ENCODE assay signal across 13 cellular contexts in genomic region chr1:206002160-206002559, GRCh38. TPM values are rescaled to one million over a fixed set of nuclear protein-coding genes. Genes with fewer than 3 reads are reported as not detected.
A peak's percentile ranks its signal among the peaks of the same experiment; 100 is the strongest.
DNase-seq lines count a peak whose midpoint lies in the region; ATAC-seq and TF ChIP-seq lines count a peak whose summit lies in the region.
"Had no signal": no experiment of that assay in that cellular context is flagged by ENCODE, and none has a peak within 500 bp of the region (broad histone marks: within the 10 kb centered on the region; RNA-seq: fewer than 3 reads in every experiment).

No MANE protein-coding gene starts in this region.

- 83% methylated on average over 3 of the region's 3 CpGs for WGBS in right cardiac atrium
- 57 to 62% methylated on average over 3 of the region's 3 CpGs for WGBS in esophagus, 2 donors

- peaks cover 41% of the 10 kb centered on the region for H3K4me1 Mint-ChIP-seq in osteocyte (ENCODE audit: unreplicated experiment)

- no peaks in the 10 kb centered on the region for H3K27me3 ChIP-seq in left ventricle myocardium inferior (ENCODE audit: low read depth)
- no peaks in the 10 kb centered on the region for H3K27me3 ChIP-seq in right cardiac atrium (ENCODE audit: control insufficient read depth, insufficient read depth)
- H3K27me3 ChIP-seq in esophagus (ENCODE audit: control insufficient read depth in 1 of 2, insufficient read depth in 2 of 2, low read length in 2 of 2): no peaks in the 10 kb centered on the region
- H3K27me3 ChIP-seq: upper lobe of left lung had no signal

- no peak for ATAC-seq in right cardiac atrium

- no peaks in the 10 kb centered on the region for H3K9me3 ChIP-seq in left ventricle myocardium inferior (replicated peaks)
- no peaks in the 10 kb centered on the region for H3K9me3 ChIP-seq in right cardiac atrium (ENCODE audit: control insufficient read depth, low read length)
- no peaks in the 10 kb centered on the region for H3K9me3 ChIP-seq in esophagus (ENCODE audit: control insufficient read depth in 2 of 2, insufficient read depth in 1 of 2, low read depth in 1 of 2, low read length in 1 of 2)
- H3K9me3 ChIP-seq: mucosa of descending colon, upper lobe of left lung had no signal

- no peaks in the 10 kb centered on the region for H3K36me3 ChIP-seq in left ventricle myocardium inferior
- H3K36me3 ChIP-seq in esophagus (ENCODE audit: control insufficient read depth in 2 of 2, insufficient read depth in 2 of 2, low read length in 1 of 2): peaks cover 0 to 5% of the 10 kb centered on the region in 2 donors
- H3K36me3 ChIP-seq: upper lobe of left lung had no signal

- H3K4me3 ChIP-seq in left ventricle myocardium inferior (peak overlapping the region; percentile 61), right cardiac atrium (ENCODE audit: low read length) (no peak overlapping the region), esophagus (ENCODE audit: low read depth in 1 of 2, low read length in 2 of 2) (peak overlapping the region in 1 of 2 donors; percentile 44)
- H3K4me3 ChIP-seq: mucosa of descending colon had no signal

- H3K9me3 Mint-ChIP-seq in osteocyte (ENCODE audit: unreplicated experiment): no peaks in the 10 kb centered on the region
- H3K9me3 Mint-ChIP-seq: activated T-helper 1 cell treated with anti-CD3 and anti-CD28 coated beads, Interleukin-12 subunit alpha, Interleukin-12 subunit beta, Interleukin-2, Interleukin-4 antibody, amounts not matched to agents 30 ng/mL and 10 ng/mL and 1 ng/mL, durations not matched to agents 14 hours and 24 hours and 36 hours had no signal

- peaks cover 54% of the 10 kb centered on the region for H3K4me1 ChIP-seq in left ventricle myocardium inferior
- H3K4me1 ChIP-seq in right cardiac atrium (ENCODE audit: control insufficient read depth, insufficient read depth, low read length): peaks cover 30% of the 10 kb centered on the region
- H3K4me1 ChIP-seq in esophagus (ENCODE audit: control insufficient read depth in 2 of 2, insufficient read depth in 2 of 2, low read length in 1 of 2): peaks cover 0 to 25% of the 10 kb centered on the region in 2 donors

- no peak for DNase-seq in left ventricle myocardium inferior
- no peak for DNase-seq in right cardiac atrium
- DNase-seq in osteocyte (ENCODE audit: extremely low spot score, unreplicated experiment): peak; percentile 36
- no peak for DNase-seq in HK-2 (ENCODE audit: unreplicated experiment)
- DNase-seq in activated CD4-positive, alpha-beta T cell treated with anti-CD3 and anti-CD28 coated beads for 4 hours: no peak
- DNase-seq in stimulated activated CD4-positive, alpha-beta T cell treated with anti-CD3 and anti-CD28 coated beads, Interleukin-15, amount 100 ng/mL, for 24 hours: no peak
- no peak for DNase-seq in NCI-H128 (lab: John Stamatoyannopoulos, UW; ENCODE audit: unreplicated experiment)
- DNase-seq: mucosa of descending colon, retina had no signal

- H3K4me3 Mint-ChIP-seq in osteocyte (ENCODE audit: unreplicated experiment): no peak overlapping the region
- H3K4me3 Mint-ChIP-seq: activated T-helper 1 cell treated with anti-CD3 and anti-CD28 coated beads, Interleukin-12 subunit alpha, Interleukin-12 subunit beta, Interleukin-2, Interleukin-4 antibody, amounts not matched to agents 30 ng/mL and 10 ng/mL and 1 ng/mL, durations not matched to agents 14 hours and 24 hours and 36 hours had no signal

- H3K27ac ChIP-seq in left ventricle myocardium inferior (replicated peaks) (peak overlapping the region; percentile 79), right cardiac atrium (ENCODE audit: low read length) (no peak overlapping the region), esophagus (ENCODE audit: low read depth in 2 of 2, low read length in 1 of 2) (peak overlapping the region; percentile 95)

- TF ChIP-seq CTCF in left ventricle myocardium inferior (IDR thresholded peaks at IDR 0.05; ENCODE audit: borderline replicate concordance) (no peak), osteocyte (IDR thresholded peaks at IDR 0.05) (no peak)

- H3K27me3 Mint-ChIP-seq in osteocyte (ENCODE audit: unreplicated experiment): peaks cover 2% of the 10 kb centered on the region

- intact Hi-C loops in left ventricle myocardium inferior (cut with micrococcal nuclease) (no loop called here), right cardiac atrium (cut with DNase I) (no loop called here)

- no peaks in the 10 kb centered on the region for H3K36me3 Mint-ChIP-seq in osteocyte (ENCODE audit: unreplicated experiment)

- H3K27ac Mint-ChIP-seq in osteocyte (ENCODE audit: unreplicated experiment): peak overlapping the region; percentile 59

RNA-seq across cellular contexts. Expression of gene RAB7B, which starts 1.0 kb away (rescaled TPM):
- total RNA-seq in left ventricle myocardium inferior (1.4 TPM), right cardiac atrium (1 to 10 TPM; 1.6 to 6.0 (median 4.8) TPM), osteocyte (0.78 TPM in 2 replicates)
- polyA plus RNA-seq in right cardiac atrium (2.8 TPM), esophagus (10 to 100 TPM; 14.1 to 19.4 TPM)
- total RNA-seq: activated T-helper 1 cell treated with anti-CD3 and anti-CD28 coated beads, Interleukin-12 subunit alpha, Interleukin-12 subunit beta, Interleukin-2, Interleukin-4 antibody, amounts not matched to agents 30 ng/mL and 10 ng/mL and 1 ng/mL, durations not matched to agents 14 hours and 24 hours and 36 hours; OCI-LY7 had no signal

RNA-seq across cellular contexts. Expression of gene CTSE, which starts 21.5 kb away (rescaled TPM):
- total RNA-seq in left ventricle myocardium inferior (not detected), right cardiac atrium (under 1 TPM in 1 of 4 donors, not detected in 3; 0.18 TPM), osteocyte (not detected in 2 replicates)
- polyA plus RNA-seq in right cardiac atrium (not detected), esophagus (under 1 TPM; 0.09 to 0.53 TPM)
- total RNA-seq: activated T-helper 1 cell treated with anti-CD3 and anti-CD28 coated beads, Interleukin-12 subunit alpha, Interleukin-12 subunit beta, Interleukin-2, Interleukin-4 antibody, amounts not matched to agents 30 ng/mL and 10 ng/mL and 1 ng/mL, durations not matched to agents 14 hours and 24 hours and 36 hours; OCI-LY7 had no signal

RNA-seq across cellular contexts. Expression of gene RHEX, which starts 50.8 kb away (rescaled TPM):
- 0.44 TPM for total RNA-seq in left ventricle myocardium inferior
- 1 to 10 TPM in 1 of 4 donors, under 1 TPM in 2, not detected in 1; 0.17 to 1.7 (median 0.82) TPM for total RNA-seq in right cardiac atrium
- polyA plus RNA-seq in right cardiac atrium: not detected
- under 1 TPM; 0.37 to 0.81 TPM for polyA plus RNA-seq in esophagus
- not detected in 2 replicates for total RNA-seq in osteocyte
- total RNA-seq: activated T-helper 1 cell treated with anti-CD3 and anti-CD28 coated beads, Interleukin-12 subunit alpha, Interleukin-12 subunit beta, Interleukin-2, Interleukin-4 antibody, amounts not matched to agents 30 ng/mL and 10 ng/mL and 1 ng/mL, durations not matched to agents 14 hours and 24 hours and 36 hours had no signal

RNA-seq across cellular contexts. Expression of gene SLC26A9, which starts 58.9 kb away (rescaled TPM):
- total RNA-seq in left ventricle myocardium inferior: 35.2 TPM
- total RNA-seq in right cardiac atrium: 10 to 100 TPM in 2 of 4 donors, 1 to 10 TPM in 2; 7.4 to 28.7 (median 16.0) TPM
- 12.6 TPM for polyA plus RNA-seq in right cardiac atrium
- 1 to 10 TPM in 1 of 2 donors, under 1 TPM in 1; 0.96 to 1.5 TPM for polyA plus RNA-seq in esophagus
- total RNA-seq in osteocyte: not detected in 2 replicates
- total RNA-seq: activated T-helper 1 cell treated with anti-CD3 and anti-CD28 coated beads, Interleukin-12 subunit alpha, Interleukin-12 subunit beta, Interleukin-2, Interleukin-4 antibody, amounts not matched to agents 30 ng/mL and 10 ng/mL and 1 ng/mL, durations not matched to agents 14 hours and 24 hours and 36 hours; mucosa of descending colon; OCI-LY7 had no signal
